In the genomic region with DNA sequence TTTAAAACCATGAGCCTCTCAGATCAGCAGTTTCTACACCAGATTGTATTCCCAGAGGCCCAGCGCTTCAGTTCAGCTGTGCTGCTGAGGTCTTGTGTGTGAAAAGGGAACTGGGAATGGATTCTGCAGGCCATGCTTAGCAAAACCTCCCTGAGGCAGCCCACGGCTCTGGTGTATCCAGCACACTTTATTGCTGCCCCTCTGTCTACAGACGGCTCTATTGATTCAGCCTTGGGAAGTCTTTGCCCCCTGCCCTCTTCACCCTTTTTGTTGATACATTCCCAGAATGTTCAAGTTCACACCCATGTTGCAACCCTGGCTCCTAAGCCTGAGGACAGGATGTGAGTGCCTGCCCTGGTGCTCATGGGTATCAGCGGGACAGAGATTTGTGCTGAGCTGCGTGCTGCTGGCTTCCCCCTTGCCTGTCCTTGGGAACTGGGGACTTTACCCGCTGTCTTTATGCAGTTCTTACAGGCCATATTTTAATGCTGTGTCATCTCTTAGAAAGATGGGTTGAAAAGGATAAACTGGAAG, we compare ENCODE assay signal across 9 cellular contexts. TPM values are rescaled to one million over a fixed set of nuclear protein-coding genes. Genes with fewer than 3 reads are reported as not detected.
DNase-seq lines count a peak whose midpoint lies in the region; ATAC-seq and TF ChIP-seq lines count a peak whose summit lies in the region.
"Had no signal": no experiment of that assay in that cellular context is flagged by ENCODE, and none has a peak within 500 bp of the region (broad histone marks: within the 10 kb centered on the region; RNA-seq: fewer than 3 reads in every experiment).

No MANE protein-coding gene starts in this region.

- H3K9me3 Mint-ChIP-seq in progenitor cell of endocrine pancreas (ENCODE audit: low read depth) = no peaks in the 10 kb centered on the region

- ATAC-seq in GM19395 (IDR thresholded peaks at IDR 0.05; ENCODE audit: unreplicated experiment) = peak; percentile 53
- ATAC-seq in HG03175 (IDR thresholded peaks at IDR 0.05; ENCODE audit: unreplicated experiment) = peak; percentile 58
- ATAC-seq in esophagus mucosa = peak; percentile 26
- ATAC-seq in HG03521 (IDR thresholded peaks at IDR 0.05; ENCODE audit: unreplicated experiment) = no peak

- intact Hi-C loops in posterior cingulate gyrus (cut with DNase I) = no loop called here

- H3K4me3 Mint-ChIP-seq in progenitor cell of endocrine pancreas (ENCODE audit: low read depth) = peak overlapping the region; percentile 14

- H3K27me3 Mint-ChIP-seq in progenitor cell of endocrine pancreas = no peaks in the 10 kb centered on the region

- peak overlapping the region; percentile 56 for H3K27ac Mint-ChIP-seq in progenitor cell of endocrine pancreas

- peaks cover 28% of the 10 kb centered on the region for H3K4me1 Mint-ChIP-seq in progenitor cell of endocrine pancreas (ENCODE audit: low read depth)

- H3K36me3 Mint-ChIP-seq in progenitor cell of endocrine pancreas (ENCODE audit: insufficient read depth) = no peaks in the 10 kb centered on the region

- DNase-seq in progenitor cell of endocrine pancreas (ENCODE audit: low spot score, unreplicated experiment) = no peak
- DNase-seq in posterior cingulate gyrus = no peak
- DNase-seq in effector CD8-positive, alpha-beta T cell (lab: John Stamatoyannopoulos, UW) = no peak
- no peak for DNase-seq in HK-2 (ENCODE audit: unreplicated experiment)
- DNase-seq: HCEC 1CT had no signal

- TF ChIP-seq CTCF in progenitor cell of endocrine pancreas (IDR thresholded peaks at IDR 0.05; ENCODE audit: unreplicated experiment) = no peak

RNA-seq across cellular contexts. Expression of gene ARHGAP26, which starts 37.3 kb away (rescaled TPM):
- total RNA-seq in esophagus mucosa = 7.1 TPM
- 21.3 and 24.5 TPM in 2 replicates for total RNA-seq in progenitor cell of endocrine pancreas
